Comparison of ENCODE assay signal across 18 cellular contexts in genomic region chr22:29259253-29259899, GRCh38. TPM values are rescaled to one million over a fixed set of nuclear protein-coding genes. Genes with fewer than 3 reads are reported as not detected.
DNase-seq lines count a peak whose midpoint lies in the region; ATAC-seq and TF ChIP-seq lines count a peak whose summit lies in the region.
"Had no signal": no experiment of that assay in that cellular context is flagged by ENCODE, and none has a peak within 500 bp of the region (broad histone marks: within the 10 kb centered on the region; RNA-seq: fewer than 3 reads in every experiment).

No MANE protein-coding gene starts in this region.

- H3K27ac ChIP-seq in neural progenitor cell, result no peak overlapping the region
- H3K27ac ChIP-seq: HL-60, left ventricle myocardium inferior, upper lobe of left lung had no signal

- no peak overlapping the region for H2AFZ ChIP-seq in neural progenitor cell (replicated peaks)

- intact Hi-C loops in Right ventricle myocardium inferior (cut with DNase I), result no loop called here

- peak; percentile 32 for DNase-seq in NB4 (ENCODE audit: low read depth)
- peak; percentile 49 for DNase-seq in cerebellar cortex (ENCODE audit: low spot score)
- DNase-seq in neural progenitor cell (ENCODE audit: low spot score), result peak; percentile 38
- DNase-seq in NCI-H2029 treated with DMSO at 0.1 percent for 48 hours (lab: John Stamatoyannopoulos, UW), result no peak
- no peak for DNase-seq in cerebellar nuclear complex (lab: John Stamatoyannopoulos, UW)
- no peak for DNase-seq in Right ventricle myocardium inferior (ENCODE audit: missing footprints)
- DNase-seq: activated naive CD8-positive, alpha-beta T cell treated with anti-CD3 and anti-CD28 coated beads, Interleukin-2, amount 10 ng/mL, durations not matched to agents 7 days and 5 days; activated T-cell treated with anti-CD3 and anti-CD28 coated beads for 4 hours; CD4-positive, alpha-beta T cell; left ventricle myocardium inferior; NCI-H2081 treated with DMSO at 0.1 percent for 48 hours; stimulated activated CD4-positive, alpha-beta T cell treated with anti-CD3 and anti-CD28 coated beads, Interleukin-2, amount 100 ng/mL, for 24 hours; stimulated activated CD8-positive, alpha-beta memory T cell treated with anti-CD3 and anti-CD28 coated beads, Interleukin-4, amount 100 ng/mL, for 48 hours had no signal

- no peaks in the 10 kb centered on the region for H3K27me3 ChIP-seq in neural progenitor cell
- H3K27me3 ChIP-seq: upper lobe of left lung had no signal

- no peaks in the 10 kb centered on the region for H3K9me3 ChIP-seq in neural progenitor cell (ENCODE audit: low read depth)
- H3K9me3 ChIP-seq: HAP-1, left ventricle myocardium inferior, upper lobe of left lung had no signal

- no peak overlapping the region for H3K9ac ChIP-seq in neural progenitor cell

- no peak for ATAC-seq in Right ventricle myocardium inferior

- TF ChIP-seq POLR2A in NB4 (IDR thresholded peaks at IDR 0.05; ENCODE audit: extremely low read depth, insufficient read length), result no peak

- peaks cover 3% of the 10 kb centered on the region for H4K20me1 ChIP-seq in neural progenitor cell (ENCODE audit: low read depth)

- H3K4me1 Mint-ChIP-seq in neural progenitor cell, result no peaks in the 10 kb centered on the region

- no peaks in the 10 kb centered on the region for H3K79me2 ChIP-seq in neural progenitor cell (ENCODE audit: low read depth)

- H3K4me2 ChIP-seq in neural progenitor cell, result no peak overlapping the region

- H3K4me1 ChIP-seq in neural progenitor cell, result peaks cover under 1% of the 10 kb centered on the region
- H3K4me1 ChIP-seq: HAP-1, left ventricle myocardium inferior, upper lobe of left lung had no signal

- no peaks in the 10 kb centered on the region for H3K9me3 Mint-ChIP-seq in neural progenitor cell
- H3K9me3 Mint-ChIP-seq: activated naive CD8-positive, alpha-beta T cell treated with anti-CD3 and anti-CD28 coated beads, Interleukin-2, amount 10 ng/mL, durations not matched to agents 7 days and 5 days; CD4-positive, alpha-beta T cell had no signal

- no peak overlapping the region for H3K27ac Mint-ChIP-seq in neural progenitor cell
- H3K27ac Mint-ChIP-seq: activated naive CD8-positive, alpha-beta T cell treated with anti-CD3 and anti-CD28 coated beads, Interleukin-2, amount 10 ng/mL, durations not matched to agents 7 days and 5 days; CD4-positive, alpha-beta T cell had no signal

- H3K36me3 Mint-ChIP-seq in neural progenitor cell, result peaks cover 4% of the 10 kb centered on the region
- H3K36me3 Mint-ChIP-seq: activated naive CD8-positive, alpha-beta T cell treated with anti-CD3 and anti-CD28 coated beads, Interleukin-2, amount 10 ng/mL, durations not matched to agents 7 days and 5 days had no signal

- H3K4me3 Mint-ChIP-seq in neural progenitor cell, result no peak overlapping the region
- H3K4me3 Mint-ChIP-seq: activated naive CD8-positive, alpha-beta T cell treated with anti-CD3 and anti-CD28 coated beads, Interleukin-2, amount 10 ng/mL, durations not matched to agents 7 days and 5 days; CD4-positive, alpha-beta T cell had no signal

- TF ChIP-seq CTCF in GM12872 (IDR thresholded peaks at IDR 0.05; ENCODE audit: insufficient read depth, low read depth, low read length) (peak; percentile 12; the same call in 1 of the 3 replicates), NB4 (IDR thresholded peaks at IDR 0.05; ENCODE audit: low read depth, low read length) (peak; percentile 18), neural progenitor cell (IDR thresholded peaks at IDR 0.05) (peak; percentile 38)

- H3K4me3 ChIP-seq in NB4 (ENCODE audit: low read depth, low read length), result no peak overlapping the region
- H3K4me3 ChIP-seq in neural progenitor cell, result no peak overlapping the region
- H3K4me3 ChIP-seq: HAP-1, left ventricle myocardium inferior, upper lobe of left lung had no signal

- no peaks in the 10 kb centered on the region for H3K27me3 Mint-ChIP-seq in neural progenitor cell (ENCODE audit: insufficient read depth, low read depth)
- H3K27me3 Mint-ChIP-seq: activated naive CD8-positive, alpha-beta T cell treated with anti-CD3 and anti-CD28 coated beads, Interleukin-2, amount 10 ng/mL, durations not matched to agents 7 days and 5 days; CD4-positive, alpha-beta T cell had no signal

- peaks cover 7% of the 10 kb centered on the region for H3F3A ChIP-seq in neural progenitor cell (ENCODE audit: low read depth)

- no peaks in the 10 kb centered on the region for H3K36me3 ChIP-seq in neural progenitor cell

RNA-seq across cellular contexts. Expression of gene RHBDD3, which starts 8.4 kb away (rescaled TPM):
- total RNA-seq in neural progenitor cell (ENCODE audit: low replicate concordance) (16.3 and 78.8 TPM in 2 replicates), Right ventricle myocardium inferior (11.6 TPM)

RNA-seq across cellular contexts. Expression of gene EWSR1, which starts 8.7 kb away (rescaled TPM):
- total RNA-seq in neural progenitor cell (ENCODE audit: low replicate concordance) (281 and 379 TPM in 2 replicates), Right ventricle myocardium inferior (112 TPM)

RNA-seq across cellular contexts. Expression of gene GAS2L1, which starts 47.1 kb away (rescaled TPM):
- total RNA-seq in neural progenitor cell (ENCODE audit: low replicate concordance) (0.95 and 5.1 TPM in 2 replicates), Right ventricle myocardium inferior (24.3 TPM)

RNA-seq across cellular contexts. Expression of gene EMID1, which starts 53.7 kb away (rescaled TPM):
- total RNA-seq in neural progenitor cell (ENCODE audit: low replicate concordance) (6.7 and 17.7 TPM in 2 replicates), Right ventricle myocardium inferior (0.43 TPM)
- total RNA-seq: activated naive CD8-positive, alpha-beta T cell treated with anti-CD3 and anti-CD28 coated beads, Interleukin-2, amount 10 ng/mL, durations not matched to agents 7 days and 5 days; CD4-positive, alpha-beta T cell had no signal

RNA-seq across cellular contexts. Expression of gene RASL10A, which starts 56.1 kb away (rescaled TPM):
- total RNA-seq in neural progenitor cell (ENCODE audit: low replicate concordance) (0.09 and 0.26 TPM in 2 replicates), Right ventricle myocardium inferior (1.1 TPM)
- total RNA-seq: cerebellum had no signal

Comparison
In these comparisons a context has a peak if more than half of its experiments do, and no peak if none do; other contexts are left out.
1. DNase-seq: peak in NB4 (single experiment), cerebellar cortex (single experiment) and neural progenitor cell (single experiment); none in NCI-H2029 treated with DMSO at 0.1 percent for 48 hours (single experiment), cerebellar nuclear complex (0 of 2) and Right ventricle myocardium inferior (single experiment).
2. Peak in every context shown above with its lines, with median percentiles within 50 percentile points of each other: CTCF ChIP-seq.